In genomic region chr1:16895602-16896315, GRCh38 we compare ENCODE assay signal across 8 cellular contexts. TPM values are rescaled to one million over a fixed set of nuclear protein-coding genes. Genes with fewer than 3 reads are reported as not detected.
DNase-seq lines count a peak whose midpoint lies in the region; TF ChIP-seq lines count a peak whose summit lies in the region.
"Not testable (repeated sequence)": the region's sequence is repeated elsewhere in the genome, so short reads cannot be mapped to it uniquely, and the experiment has no call there.

TSS of gene RNU1-2 (plus strand) at chr1:16895980.

- H3K4me1 ChIP-seq in DOHH2 (ENCODE audit: control insufficient read depth, low read length) (peaks cover 30% of the 10 kb centered on the region), esophagus muscularis mucosa (peaks cover 3 to 11% (median 9%) of the 10 kb centered on the region in 4 donors)
- not testable (repeated sequence) for H3K4me1 ChIP-seq in muscle layer of duodenum (ENCODE audit: control insufficient read depth in 1 of 2, insufficient read depth in 2 of 2, low read length in 2 of 2)

- peak within 1 kb of the TSS; percentile 75 for H3K4me3 ChIP-seq in DOHH2 (ENCODE audit: low read length)
- H3K4me3 ChIP-seq in esophagus muscularis mucosa = peak within 1 kb of the TSS; percentile 37 to 55 (median 49)
- H3K4me3 ChIP-seq in muscle layer of duodenum (ENCODE audit: low read depth in 1 of 2, low read length in 2 of 2) = peak within 1 kb of the TSS; percentile 51 to 62

- WGBS in esophagus muscularis mucosa = 0% methylated on average over 14 of the region's 39 CpGs

- H3K27ac ChIP-seq in DOHH2 (ENCODE audit: low read depth, low read length) = peak within 1 kb of the TSS; percentile 83
- H3K27ac ChIP-seq in esophagus muscularis mucosa (replicated peaks in 1 of 4) = peak within 1 kb of the TSS; percentile 84 to 90 (median 85)
- peak within 1 kb of the TSS; percentile 84 for H3K27ac ChIP-seq in muscle layer of duodenum (ENCODE audit: low read length)

- not testable (repeated sequence) for H3K27me3 ChIP-seq in DOHH2 (ENCODE audit: control insufficient read depth, low read length); esophagus muscularis mucosa; muscle layer of duodenum (ENCODE audit: low read depth, low read length)

- H4K20me1 ChIP-seq in DOHH2 (ENCODE audit: control insufficient read depth, insufficient read depth, low read depth, low read length) = not testable (repeated sequence)

- peak; percentile 79 for DNase-seq in GOT3 (lab: John Stamatoyannopoulos, UW)
- DNase-seq in LHCN-M2 (ENCODE audit: low read depth) = peak; percentile 97
- peak; percentile 98 for DNase-seq in RKO (ENCODE audit: low spot score)
- peak; percentile 90 to 91 for DNase-seq in activated T-cell treated with anti-CD3 and anti-CD28 coated beads, Interleukin-2, amount 50 U/mL, for 48 hours
- not testable (repeated sequence) for DNase-seq in esophagus muscularis mucosa (ENCODE audit: extremely low spot score)
- DNase-seq in stimulated activated CD8-positive, alpha-beta memory T cell treated with anti-CD3 and anti-CD28 coated beads, Interleukin-7, amount 100 ng/mL, for 1 hour (ENCODE audit: low read depth in 2 of 2) = peak; percentile 65 to 79

- H3K9me2 ChIP-seq in DOHH2 (replicated peaks; ENCODE audit: control insufficient read depth, low read length) = not testable (repeated sequence)

- peak within 1 kb of the TSS; percentile 75 for H3K4me2 ChIP-seq in DOHH2 (ENCODE audit: low read length)

- intact Hi-C loops in esophagus muscularis mucosa (cut with DNase I) = not testable (repeated sequence)

- H3K9me3 ChIP-seq in DOHH2 (ENCODE audit: control insufficient read depth, insufficient read depth, low read length); esophagus muscularis mucosa; muscle layer of duodenum (ENCODE audit: control insufficient read depth in 1 of 2, low read length in 2 of 2): not testable (repeated sequence)

- TF ChIP-seq EP300 in esophagus muscularis mucosa (IDR thresholded peaks at IDR 0.05) = not testable (repeated sequence)

- TF ChIP-seq POLR2A in esophagus muscularis mucosa (IDR thresholded peaks at IDR 0.05; ENCODE audit: low read depth) = peak; percentile 100

- H3F3A ChIP-seq in DOHH2 (ENCODE audit: control insufficient read depth, insufficient read depth) = peaks cover 19% of the 10 kb centered on the region

- not testable (repeated sequence) for H3K79me2 ChIP-seq in DOHH2 (ENCODE audit: control insufficient read depth, low read length)

- H3K36me3 ChIP-seq in DOHH2 (ENCODE audit: control insufficient read depth, low read length); esophagus muscularis mucosa; muscle layer of duodenum (ENCODE audit: control insufficient read depth in 1 of 2, insufficient read depth in 2 of 2, low read length in 2 of 2): not testable (repeated sequence)

- TF ChIP-seq CTCF in DOHH2 (IDR thresholded peaks at IDR 0.05; ENCODE audit: low read depth, low read length, poor library complexity, severe bottlenecking); esophagus muscularis mucosa (IDR thresholded peaks at IDR 0.05): not testable (repeated sequence)

RNA-seq across cellular contexts. Expression of gene RNU1-2, which starts in this region (rescaled TPM):
- total RNA-seq in LHCN-M2 (2014; rRNA removed) (under 0.01 TPM in 1 of 2 replicates, not detected in the other), esophagus muscularis mucosa (under 1 TPM in 2 of 4 donors, not detected in 2; under 0.01 TPM)
- polyA plus RNA-seq in LHCN-M2 (2012) = 19.4 TPM
